23 cellular contexts compared by ENCODE assay signal in the genomic region with DNA sequence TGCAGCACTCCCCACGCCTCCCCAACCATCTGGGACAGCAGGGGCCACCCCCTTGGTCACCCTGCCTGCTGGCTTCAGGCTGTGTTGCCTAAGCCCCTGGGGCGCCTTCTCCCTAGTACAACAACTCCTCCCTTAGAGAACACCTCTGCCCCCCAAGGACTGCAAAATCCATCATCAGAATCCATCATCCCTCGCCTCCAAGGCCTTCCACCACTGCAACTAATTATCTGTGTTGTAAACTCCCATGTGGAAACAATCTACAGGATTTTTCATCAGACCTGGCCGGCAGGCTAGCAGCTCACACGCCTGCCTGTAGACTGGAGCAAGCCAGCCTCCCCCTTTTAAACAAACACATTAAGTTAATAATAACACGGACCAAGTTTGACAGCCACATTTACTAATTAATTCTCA. TPM values are rescaled to one million over a fixed set of nuclear protein-coding genes. Genes with fewer than 3 reads are reported as not detected.
DNase-seq lines count a peak whose midpoint lies in the region; ATAC-seq lines count a peak whose summit lies in the region.
"Had no signal": no experiment of that assay in that cellular context is flagged by ENCODE, and none has a peak within 500 bp of the region (broad histone marks: within the 10 kb centered on the region; RNA-seq: fewer than 3 reads in every experiment).

No MANE protein-coding gene starts in this region.

- H2BK120ac ChIP-seq in mesenchymal stem cell (ENCODE audit: low read depth, low read length): no peak overlapping the region

- no peaks in the 10 kb centered on the region for H3K79me1 ChIP-seq in mesenchymal stem cell (replicated peaks; ENCODE audit: low read length, poor library complexity, severe bottlenecking)

- no peak overlapping the region for H3K23ac ChIP-seq in mesenchymal stem cell (ENCODE audit: low read length in 2 of 2)

- no peaks in the 10 kb centered on the region for H3K9me3 ChIP-seq in mesenchymal stem cell (ENCODE audit: control insufficient read depth, low read length)
- no peaks in the 10 kb centered on the region for H3K9me3 ChIP-seq in naive thymus-derived CD4-positive, alpha-beta T cell (ENCODE audit: control insufficient read depth in 2 of 3, low read length in 3 of 3)
- H3K9me3 ChIP-seq: gastroesophageal sphincter, MG63, right atrium auricular region, tibial artery had no signal

- H2AK5ac ChIP-seq in mesenchymal stem cell (ENCODE audit: low read length, severe bottlenecking): no peak overlapping the region

- peaks cover 23% of the 10 kb centered on the region for H3K4me1 Mint-ChIP-seq in activated naive CD4-positive, alpha-beta T cell treated with anti-CD3 and anti-CD28 coated beads, Interleukin-2, amount 50 U/mL, for 24 hours
- H3K4me1 Mint-ChIP-seq in dendritic cell treated with granulocyte-macrophage colony-stimulating factor and Interleukin-4, amounts not matched to agents 40 ng/mL and 50 ng/mL, for 4 days (ENCODE audit: low read depth): peaks cover 72% of the 10 kb centered on the region
- peaks cover 10 to 23% (median 18%) of the 10 kb centered on the region in 7 donors for H3K4me1 Mint-ChIP-seq in naive thymus-derived CD4-positive, alpha-beta T cell

- H3K27ac Mint-ChIP-seq in activated naive CD4-positive, alpha-beta T cell treated with anti-CD3 and anti-CD28 coated beads, Interleukin-2, amount 50 U/mL, for 24 hours: peak overlapping the region; percentile 32
- H3K27ac Mint-ChIP-seq in dendritic cell treated with granulocyte-macrophage colony-stimulating factor and Interleukin-4, amounts not matched to agents 40 ng/mL and 50 ng/mL, for 4 days: peak overlapping the region; percentile 85
- no peak overlapping the region for H3K27ac Mint-ChIP-seq in naive thymus-derived CD4-positive, alpha-beta T cell
- H3K27ac Mint-ChIP-seq: stimulated activated naive CD8-positive, alpha-beta T cell treated with anti-CD3 and anti-CD28 coated beads, Interleukin-15, Interleukin-2, amounts not matched to agents 100 ng/mL and 50 ng/mL, for 24 hours had no signal

- no peaks in the 10 kb centered on the region for H3K36me3 Mint-ChIP-seq in activated naive CD4-positive, alpha-beta T cell treated with anti-CD3 and anti-CD28 coated beads, Interleukin-2, amount 50 U/mL, for 24 hours
- no peaks in the 10 kb centered on the region for H3K36me3 Mint-ChIP-seq in dendritic cell treated with granulocyte-macrophage colony-stimulating factor and Interleukin-4, amounts not matched to agents 40 ng/mL and 50 ng/mL, for 4 days (ENCODE audit: low read depth)
- H3K36me3 Mint-ChIP-seq in naive thymus-derived CD4-positive, alpha-beta T cell: no peaks in the 10 kb centered on the region

- H3K36me3 ChIP-seq in mesenchymal stem cell (ENCODE audit: control insufficient read depth in 1 of 2, insufficient read depth in 2 of 2, low read depth in 1 of 2, low read length in 2 of 2): no peaks in the 10 kb centered on the region
- no peaks in the 10 kb centered on the region for H3K36me3 ChIP-seq in naive thymus-derived CD4-positive, alpha-beta T cell (ENCODE audit: control insufficient read depth in 2 of 3, insufficient read depth in 3 of 3, low read length in 3 of 3)
- H3K36me3 ChIP-seq: gastroesophageal sphincter, MG63, right atrium auricular region, tibial artery had no signal

- H3K4me3 ChIP-seq in mesenchymal stem cell (ENCODE audit: insufficient read depth in 1 of 2, low read depth in 1 of 2, low read length in 2 of 2): no peak overlapping the region
- no peak overlapping the region for H3K4me3 ChIP-seq in naive thymus-derived CD4-positive, alpha-beta T cell (ENCODE audit: low read length)
- H3K4me3 ChIP-seq: gastroesophageal sphincter, MG63, right atrium auricular region, SK-N-MC, tibial artery had no signal

- peak overlapping the region in 1 of 2 experiments; percentile 80 for H2BK12ac ChIP-seq in mesenchymal stem cell (ENCODE audit: low read length in 2 of 2)

- H3K27me3 ChIP-seq in mesenchymal stem cell (ENCODE audit: control insufficient read depth in 1 of 2, insufficient read depth in 1 of 2, low read length in 2 of 2): no peaks in the 10 kb centered on the region
- no peaks in the 10 kb centered on the region for H3K27me3 ChIP-seq in naive thymus-derived CD4-positive, alpha-beta T cell (ENCODE audit: control insufficient read depth in 2 of 2, insufficient read depth in 2 of 2, low read length in 2 of 2)
- H3K27me3 ChIP-seq: gastroesophageal sphincter, MG63, right atrium auricular region, tibial artery had no signal

- H3K27ac ChIP-seq in mesenchymal stem cell (ENCODE audit: low read length, poor library complexity, severe bottlenecking): no peak overlapping the region
- H3K27ac ChIP-seq in naive thymus-derived CD4-positive, alpha-beta T cell (ENCODE audit: low read depth, low read length): no peak overlapping the region
- H3K27ac ChIP-seq: gastroesophageal sphincter, right atrium auricular region, RWPE1, SK-N-MC, tibial artery had no signal

- H4K91ac ChIP-seq in mesenchymal stem cell (ENCODE audit: low read length): peak overlapping the region; percentile 1

- no peak for DNase-seq in activated naive CD4-positive, alpha-beta T cell treated with Interleukin-2 at 50 U/mL for 16 hours
- no peak for DNase-seq in mesenchymal stem cell
- no peak for DNase-seq in cortex of kidney (lab: John Stamatoyannopoulos, UW)
- DNase-seq in AG08396 (ENCODE audit: low spot score): no peak
- DNase-seq in left ventricle myocardium superior: no peak
- DNase-seq in naive thymus-derived CD4-positive, alpha-beta T cell: no peak
- DNase-seq: activated CD4-positive, alpha-beta T cell treated with anti-CD3 and anti-CD28 coated beads, Interleukin-2, amount 50 U/mL, for 4 hours; activated T-cell treated with anti-CD3 and anti-CD28 coated beads for 4 hours; amygdala; dermis blood vessel endothelial cell; MG63; NCI-H146; NCI-H2171 treated with DMSO at 0.1 percent for 48 hours; NCI-H526; stimulated activated CD4-positive, alpha-beta T cell treated with anti-CD3 and anti-CD28 coated beads, Interleukin-4, amount 100 ng/mL, for 4 hours; tibial artery had no signal

- peak overlapping the region; percentile 8 for H2BK15ac ChIP-seq in mesenchymal stem cell (ENCODE audit: low read depth, poor library complexity, severe bottlenecking)

- no peak overlapping the region for H2AFZ ChIP-seq in mesenchymal stem cell (ENCODE audit: low read depth, low read length)

- no peak overlapping the region for H3K4me2 ChIP-seq in mesenchymal stem cell (ENCODE audit: low read length, poor library complexity, severe bottlenecking)

- H3K9ac ChIP-seq in mesenchymal stem cell (ENCODE audit: low read length): no peak overlapping the region

- no peak overlapping the region for H3K4me3 Mint-ChIP-seq in activated naive CD4-positive, alpha-beta T cell treated with anti-CD3 and anti-CD28 coated beads, Interleukin-2, amount 50 U/mL, for 24 hours
- no peak overlapping the region for H3K4me3 Mint-ChIP-seq in dendritic cell treated with granulocyte-macrophage colony-stimulating factor and Interleukin-4, amounts not matched to agents 40 ng/mL and 50 ng/mL, for 4 days
- H3K4me3 Mint-ChIP-seq in naive thymus-derived CD4-positive, alpha-beta T cell: no peak overlapping the region
- H3K4me3 Mint-ChIP-seq: stimulated activated naive CD8-positive, alpha-beta T cell treated with anti-CD3 and anti-CD28 coated beads, Interleukin-15, Interleukin-2, amounts not matched to agents 100 ng/mL and 50 ng/mL, for 24 hours had no signal

- POLR2A ChIA-PET in naive thymus-derived CD4-positive, alpha-beta T cell (lab: Charles Lee): interaction anchor here (2.0 kb wide), 1 partner anchor 16 kb away, joined by 12 read pairs; no protein-coding TSS in a partner anchor

- intact Hi-C loops in dendritic cell treated with granulocyte-macrophage colony-stimulating factor and Interleukin-4, amounts not matched to agents 40 ng/mL and 50 ng/mL, for 4 days (cut with micrococcal nuclease): loop anchor here (2.0 to 5.0 kb wide), 2 partner anchors 13 to 34 kb away; no protein-coding TSS in a partner anchor
- intact Hi-C loops in left ventricle myocardium superior (cut with micrococcal nuclease): no loop called here
- intact Hi-C loops in naive thymus-derived CD4-positive, alpha-beta T cell (cut with micrococcal nuclease): no loop called here

- no peak overlapping the region for H3K4ac ChIP-seq in mesenchymal stem cell (ENCODE audit: low read depth in 1 of 2, low read length in 2 of 2)

- H3K18ac ChIP-seq in mesenchymal stem cell (ENCODE audit: low read depth in 1 of 2, low read length in 2 of 2): peak overlapping the region in 1 of 2 experiments; percentile 86

- no peaks in the 10 kb centered on the region for H3K9me3 Mint-ChIP-seq in activated naive CD4-positive, alpha-beta T cell treated with anti-CD3 and anti-CD28 coated beads, Interleukin-2, amount 50 U/mL, for 24 hours
- H3K9me3 Mint-ChIP-seq in dendritic cell treated with granulocyte-macrophage colony-stimulating factor and Interleukin-4, amounts not matched to agents 40 ng/mL and 50 ng/mL, for 4 days: no peaks in the 10 kb centered on the region
- peaks cover 0 to 2% (median 0%) of the 10 kb centered on the region in 11 donors for H3K9me3 Mint-ChIP-seq in naive thymus-derived CD4-positive, alpha-beta T cell
- H3K9me3 Mint-ChIP-seq: stimulated activated naive CD8-positive, alpha-beta T cell treated with anti-CD3 and anti-CD28 coated beads, Interleukin-15, Interleukin-2, amounts not matched to agents 100 ng/mL and 50 ng/mL, for 24 hours had no signal

- CTCF ChIA-PET in naive thymus-derived CD4-positive, alpha-beta T cell (lab: Charles Lee): no interaction called here

- WGBS in mesenchymal stem cell: 71% methylated on average over 6 of the region's 6 CpGs

- H3K14ac ChIP-seq in mesenchymal stem cell (ENCODE audit: low read length in 2 of 2): no peak overlapping the region

- no peak for ATAC-seq in left ventricle myocardium superior
- ATAC-seq in naive thymus-derived CD4-positive, alpha-beta T cell: no peak
- ATAC-seq: gastroesophageal sphincter had no signal

- H4K8ac ChIP-seq in mesenchymal stem cell (ENCODE audit: low read length): no peak overlapping the region

- H3K4me1 ChIP-seq in mesenchymal stem cell (ENCODE audit: control insufficient read depth, insufficient read depth, low read depth, low read length): peaks cover 10% of the 10 kb centered on the region
- H3K4me1 ChIP-seq in naive thymus-derived CD4-positive, alpha-beta T cell (ENCODE audit: control insufficient read depth in 2 of 2, insufficient read depth in 2 of 2, low read length in 2 of 2): peaks cover 5 to 7% of the 10 kb centered on the region in 2 donors

- no peaks in the 10 kb centered on the region for H3K27me3 Mint-ChIP-seq in activated naive CD4-positive, alpha-beta T cell treated with anti-CD3 and anti-CD28 coated beads, Interleukin-2, amount 50 U/mL, for 24 hours
- H3K27me3 Mint-ChIP-seq in dendritic cell treated with granulocyte-macrophage colony-stimulating factor and Interleukin-4, amounts not matched to agents 40 ng/mL and 50 ng/mL, for 4 days: peaks cover 45% of the 10 kb centered on the region
- peaks cover 0 to 9% (median 0%) of the 10 kb centered on the region in 5 donors for H3K27me3 Mint-ChIP-seq in naive thymus-derived CD4-positive, alpha-beta T cell
- H3K27me3 Mint-ChIP-seq: stimulated activated naive CD8-positive, alpha-beta T cell treated with anti-CD3 and anti-CD28 coated beads, Interleukin-15, Interleukin-2, amounts not matched to agents 100 ng/mL and 50 ng/mL, for 24 hours had no signal

- no peak overlapping the region for H2BK5ac ChIP-seq in mesenchymal stem cell (ENCODE audit: low read depth, low read length, poor library complexity, severe bottlenecking)

RNA-seq across cellular contexts. Expression of gene ZFP36L1, which starts 36.8 kb away (rescaled TPM):
- polyA plus RNA-seq in mesenchymal stem cell (2013, experiment 1 of 2): 407 TPM
- 408 TPM for polyA plus RNA-seq in mesenchymal stem cell (2013, experiment 2 of 2)
- 49.2 TPM for total RNA-seq in left ventricle myocardium superior
- 100 to 1,000 TPM in 4 of 5 experiments, 10 to 100 TPM in 1; 82.0 to 231 (median 203) TPM for total RNA-seq in naive thymus-derived CD4-positive, alpha-beta T cell
- polyA plus RNA-seq in naive thymus-derived CD4-positive, alpha-beta T cell: 100 to 1,000 TPM in 1 of 2 donors, 10 to 100 TPM in 1; 85.6 to 160 TPM

Comparison
In these comparisons a context has a peak if more than half of its experiments do, and no peak if none do; other contexts are left out.
1. H3K27ac Mint-ChIP-seq: peak in activated naive CD4-positive, alpha-beta T cell treated with anti-CD3 and anti-CD28 coated beads, Interleukin-2, amount 50 U/mL, for 24 hours (single experiment) and dendritic cell treated with granulocyte-macrophage colony-stimulating factor and Interleukin-4, amounts not matched to agents 40 ng/mL and 50 ng/mL, for 4 days (single experiment); none in naive thymus-derived CD4-positive, alpha-beta T cell (0 of 9).